1 cellular context compared by ENCODE assay signal in genomic region chr1:32351859-32352745, GRCh38.
A peak's percentile ranks its signal among the peaks of the same experiment; 100 is the strongest.
TF ChIP-seq lines count a peak whose summit lies in the region.

No MANE protein-coding gene starts in this region.

TF ChIP-seq in K562, 482 proteins besides CTCF, POLR2A, EP300 and RAD21 (continued from another document and continues in another):
- no peak for TF ChIP-seq ZBTB43 (CRISPR knock-in tag; IDR thresholded peaks at IDR 0.05)
- TF ChIP-seq ZBTB17 (CRISPR knock-in tag; IDR thresholded peaks at IDR 0.05) = 0 out of 2 replicates have a peak, but pooled peaks have one; percentile 14
- TF ChIP-seq ATF1 (CRISPR knock-in tag; IDR thresholded peaks at IDR 0.05) = no peak
- peak; percentile 39; the same call in 1 of the 2 replicates for TF ChIP-seq ATF1 (tag; IDR thresholded peaks at IDR 0.05)
- no peak for TF ChIP-seq DIDO1 (tag; IDR thresholded peaks at IDR 0.05; ENCODE audit: low read depth)
- no peak for TF ChIP-seq ZNF134 (CRISPR knock-in tag; conservative IDR thresholded peaks at IDR 0.05)
- no peak for TF ChIP-seq ZBTB11 (CRISPR knock-in tag; IDR thresholded peaks at IDR 0.05)
- 0 out of 2 replicates have a peak, but pooled peaks have one; percentile 11 for TF ChIP-seq ZBTB7A (IDR thresholded peaks at IDR 0.05; ENCODE audit: borderline replicate concordance, control insufficient read depth, low read depth, low read length)
- no peak for TF ChIP-seq AFF1 (IDR thresholded peaks at IDR 0.05; ENCODE audit: low read depth in 1 of 2, partially characterized antibody in 2 of 2)
- TF ChIP-seq ZNF511 (CRISPR knock-in tag; IDR thresholded peaks at IDR 0.05) = peak; percentile 87
- no peak for TF ChIP-seq POLR3A (IDR thresholded peaks at IDR 0.05; ENCODE audit: borderline replicate concordance, extremely low read depth, insufficient read depth, insufficient read length)
- no peak for TF ChIP-seq SUPT5H (IDR thresholded peaks at IDR 0.05)
- no peak for TF ChIP-seq ZNF311 (CRISPR knock-in tag; IDR thresholded peaks at IDR 0.05)
- TF ChIP-seq TCFL5 (CRISPR knock-in tag; conservative IDR thresholded peaks at IDR 0.05) = no peak
- 0 out of 2 replicates have a peak, but pooled peaks have one; percentile 23 for TF ChIP-seq ZNF133 (CRISPR knock-in tag; IDR thresholded peaks at IDR 0.05)
- no peak for TF ChIP-seq NR4A1 (CRISPR knock-in tag; IDR thresholded peaks at IDR 0.05)
- TF ChIP-seq NR4A1 (tag; IDR thresholded peaks at IDR 0.05) = 0 out of 2 replicates have a peak, but pooled peaks have one; percentile 15
- no peak for TF ChIP-seq MECOM (CRISPR knock-in tag; IDR thresholded peaks at IDR 0.05)
- peak; percentile 22; the same call in 1 of the 2 replicates for TF ChIP-seq NKRF (IDR thresholded peaks at IDR 0.05; ENCODE audit: borderline replicate concordance)
- TF ChIP-seq ZNF57 (CRISPR knock-in tag; IDR thresholded peaks at IDR 0.05) = no peak
- no peak for TF ChIP-seq CHCHD3 (CRISPR knock-in tag; IDR thresholded peaks at IDR 0.05)
- no peak for TF ChIP-seq POLR2AphosphoS2 (IDR thresholded peaks at IDR 0.05; ENCODE audit: low read length)
- TF ChIP-seq CC2D1A (IDR thresholded peaks at IDR 0.05) = no peak
- no peak for TF ChIP-seq HEY1 (CRISPR knock-in tag; IDR thresholded peaks at IDR 0.05; ENCODE audit: borderline replicate concordance)
- TF ChIP-seq ZNF551 (CRISPR knock-in tag; IDR thresholded peaks at IDR 0.05) = no peak
- TF ChIP-seq IRF2 (CRISPR knock-in tag; IDR thresholded peaks at IDR 0.05) = no peak
- TF ChIP-seq PATZ1 (CRISPR knock-in tag; IDR thresholded peaks at IDR 0.05; ENCODE audit: borderline replicate concordance) = no peak
- TF ChIP-seq RFX1 (IDR thresholded peaks at IDR 0.05) = no peak
- no peak for TF ChIP-seq C11orf30 (IDR thresholded peaks at IDR 0.05; ENCODE audit: low read depth)
- TF ChIP-seq POLR2G (IDR thresholded peaks at IDR 0.05; ENCODE audit: low read depth, low read length) = peak; percentile 69
- TF ChIP-seq MED1 (CRISPR knock-in tag; IDR thresholded peaks at IDR 0.05; ENCODE audit: borderline replicate concordance) = 0 out of 2 replicates have a peak, but pooled peaks have one; percentile 26
- TF ChIP-seq L3MBTL2 (IDR thresholded peaks at IDR 0.05) = peak; percentile 41; the same call in 1 of the 2 replicates
- no peak for TF ChIP-seq NR2C2 (CRISPR knock-in tag; IDR thresholded peaks at IDR 0.05)
- TF ChIP-seq NR2C2 (tag; IDR thresholded peaks at IDR 0.05) = peak; percentile 22; the same call in 1 of the 2 replicates
- no peak; the same call in 1 of the 2 replicates for TF ChIP-seq ERF (CRISPR knock-in tag; IDR thresholded peaks at IDR 0.05)
- TF ChIP-seq ZNF77 (CRISPR knock-in tag; IDR thresholded peaks at IDR 0.05) = no peak
- TF ChIP-seq BCL6 (CRISPR knock-in tag; IDR thresholded peaks at IDR 0.05) = no peak
- TF ChIP-seq E4F1 (CRISPR knock-in tag; IDR thresholded peaks at IDR 0.05; ENCODE audit: borderline replicate concordance) = no peak
- no peak; the same call in 1 of the 2 replicates for TF ChIP-seq ATF6 (CRISPR knock-in tag; IDR thresholded peaks at IDR 0.05)
- no peak for TF ChIP-seq SAFB2 (IDR thresholded peaks at IDR 0.05; ENCODE audit: borderline replicate concordance, low read depth, low read length, severe bottlenecking)
- TF ChIP-seq ZFP30 (CRISPR knock-in tag; IDR thresholded peaks at IDR 0.05; ENCODE audit: borderline replicate concordance) = no peak
- TF ChIP-seq SIN3A (IDR thresholded peaks at IDR 0.05; ENCODE audit: borderline replicate concordance in 2 of 2, control insufficient read depth in 1 of 2, low read depth in 2 of 2, low read length in 2 of 2) = no peak; a peak in 2 of 4 replicates
- TF ChIP-seq PREB (CRISPR knock-in tag; IDR thresholded peaks at IDR 0.05) = peak; percentile 31; the same call in 1 of the 2 replicates
